ENCODE assay signal across 14 cellular contexts in the genomic region with DNA sequence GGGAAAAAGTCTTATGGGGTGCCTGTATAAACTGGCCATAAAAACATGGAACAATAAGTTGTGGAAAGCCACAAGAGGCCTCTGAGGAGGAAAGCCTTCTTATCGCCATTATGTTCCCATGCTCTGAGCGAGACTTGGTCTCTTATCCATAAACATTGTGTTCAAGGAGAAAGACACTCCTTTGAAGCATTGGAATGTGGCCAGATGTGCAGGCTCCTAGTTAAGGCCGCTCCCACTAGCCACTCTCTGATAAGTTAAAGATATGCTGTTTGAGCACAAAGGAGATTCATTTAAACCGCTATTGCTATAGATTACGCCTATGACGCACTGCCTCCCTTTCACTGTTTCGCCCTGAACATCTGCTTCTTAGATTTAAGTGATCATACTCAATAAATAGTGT. TPM values are rescaled to one million over a fixed set of nuclear protein-coding genes. Genes with fewer than 3 reads are reported as not detected.
"Had no signal": no experiment of that assay in that cellular context is flagged by ENCODE, and none has a peak within 500 bp of the region (broad histone marks: within the 10 kb centered on the region; RNA-seq: fewer than 3 reads in every experiment).

No MANE protein-coding gene starts in this region.

RNA-seq across cellular contexts. Expression of a gene that starts 17.8 kb away (rescaled TPM):
- total RNA-seq: activated B cell treated with CpG ODN at 0.5 μM for 24 hours; activated CD4-positive, alpha-beta memory T cell treated with anti-CD3 and anti-CD28 coated beads, Interleukin-2, amount 10 ng/mL, durations not matched to agents 7 days and 5 days; activated CD4-positive, alpha-beta T cell treated with anti-CD3 and anti-CD28 coated beads, Interleukin-2, amount 10 ng/mL, durations not matched to agents 24 days and 14 days; activated CD4-positive, alpha-beta T cell treated with anti-CD3 and anti-CD28 coated beads, Interleukin-2, amount 10 ng/mL, durations not matched to agents 7 days and 5 days; activated CD8-positive, alpha-beta memory T cell treated with anti-CD3 and anti-CD28 coated beads, Interleukin-2, amount 10 ng/mL, durations not matched to agents 7 days and 5 days; activated CD8-positive, alpha-beta T cell treated with anti-CD3 and anti-CD28 coated beads, Interleukin-2, amount 10 ng/mL, durations not matched to agents 7 days and 5 days; T-cell; T-helper 1 cell treated with Interleukin-12 subunit alpha and Interleukin-12 subunit beta and Interleukin-4 antibody, amounts not matched to agents 30 ng/mL and 1 ng/mL, for 36 hours; T-helper 17 cell; T-helper 2 cell treated with Interferon-gamma antibody and Interleukin-4, amounts not matched to agents 100 ng/mL and 5 ng/mL, for 36 hours had no signal

RNA-seq across cellular contexts. Expression of a gene that starts 46.1 kb away (rescaled TPM):
- total RNA-seq: activated B cell treated with CpG ODN at 0.5 μM for 24 hours; activated CD4-positive, alpha-beta memory T cell treated with anti-CD3 and anti-CD28 coated beads for 36 hours; activated CD4-positive, alpha-beta memory T cell treated with anti-CD3 and anti-CD28 coated beads, Interleukin-2, amount 10 ng/mL, durations not matched to agents 7 days and 5 days; activated CD4-positive, alpha-beta T cell treated with anti-CD3 and anti-CD28 coated beads for 36 hours; activated CD4-positive, alpha-beta T cell treated with anti-CD3 and anti-CD28 coated beads, Interleukin-2, amount 10 ng/mL, durations not matched to agents 24 days and 14 days; activated CD4-positive, alpha-beta T cell treated with anti-CD3 and anti-CD28 coated beads, Interleukin-2, amount 10 ng/mL, durations not matched to agents 7 days and 5 days; activated CD8-positive, alpha-beta memory T cell treated with anti-CD3 and anti-CD28 coated beads for 36 hours; activated CD8-positive, alpha-beta memory T cell treated with anti-CD3 and anti-CD28 coated beads, Interleukin-2, amount 10 ng/mL, durations not matched to agents 7 days and 5 days; activated CD8-positive, alpha-beta T cell treated with anti-CD3 and anti-CD28 coated beads for 36 hours; activated CD8-positive, alpha-beta T cell treated with anti-CD3 and anti-CD28 coated beads, Interleukin-2, amount 10 ng/mL, durations not matched to agents 7 days and 5 days; T-cell; T-helper 1 cell treated with Interleukin-12 subunit alpha and Interleukin-12 subunit beta and Interleukin-4 antibody, amounts not matched to agents 30 ng/mL and 1 ng/mL, for 36 hours; T-helper 17 cell; T-helper 2 cell treated with Interferon-gamma antibody and Interleukin-4, amounts not matched to agents 100 ng/mL and 5 ng/mL, for 36 hours had no signal
